In genomic region chr5:178331491-178331981, GRCh38 we compare ENCODE assay signal across 12 cellular contexts.
DNase-seq lines count a peak whose midpoint lies in the region; ATAC-seq, FAIRE-seq and TF ChIP-seq lines count a peak whose summit lies in the region.
"Had no signal": no experiment of that assay in that cellular context is flagged by ENCODE, and none has a peak within 500 bp of the region (broad histone marks: within the 10 kb centered on the region; RNA-seq: fewer than 3 reads in every experiment).

No MANE protein-coding gene starts in this region.

- intact Hi-C loops in natural killer cell (cut with micrococcal nuclease) = no loop called here

- CTCF ChIA-PET in RWPE1 (lab: Yijun Ruan, JAX) = interaction anchor here (0.6 to 0.9 kb wide), 2 partner anchors 52 to 97 kb away, joined by 3 to 6 read pairs; no protein-coding TSS in a partner anchor

- H3K9me3 Mint-ChIP-seq in natural killer cell = no peaks in the 10 kb centered on the region
- H3K9me3 Mint-ChIP-seq: activated T-helper 1 cell treated with anti-CD3 and anti-CD28 coated beads, Interleukin-12 subunit alpha, Interleukin-12 subunit beta, Interleukin-2, Interleukin-4 antibody, amounts not matched to agents 30 ng/mL and 10 ng/mL and 1 ng/mL, durations not matched to agents 14 hours and 24 hours and 36 hours; naive thymus-derived CD8-positive, alpha-beta T cell had no signal

- peak overlapping the region; percentile 91 for H3K27ac ChIP-seq in RWPE1

- TF ChIP-seq CTCF in RWPE1 (conservative IDR thresholded peaks at IDR 0.05; ENCODE audit: low read depth) (no peak), natural killer cell (IDR thresholded peaks at IDR 0.05) (no peak)

- DNase-seq in Ammon's horn (ENCODE audit: low spot score) = peak; percentile 93
- peak; percentile 27 for DNase-seq in RWPE1 (ENCODE audit: low spot score)
- peak; percentile 62 to 67 for DNase-seq in frontal cortex (ENCODE audit: low spot score in 2 of 2)
- peak; percentile 88 for DNase-seq in occipital lobe (lab: John Stamatoyannopoulos, UW)
- DNase-seq in activated naive CD4-positive, alpha-beta T cell (lab: John Stamatoyannopoulos, UW) = no peak
- no peak for DNase-seq in amniotic stem cell (lab: John Stamatoyannopoulos, UW)
- DNase-seq in NCI-H774 (lab: John Stamatoyannopoulos, UW) = no peak
- no peak for DNase-seq in natural killer cell
- DNase-seq: GOT3 had no signal

- H3K4me3 Mint-ChIP-seq in natural killer cell = no peak overlapping the region
- H3K4me3 Mint-ChIP-seq: activated T-helper 1 cell treated with anti-CD3 and anti-CD28 coated beads, Interleukin-12 subunit alpha, Interleukin-12 subunit beta, Interleukin-2, Interleukin-4 antibody, amounts not matched to agents 30 ng/mL and 10 ng/mL and 1 ng/mL, durations not matched to agents 14 hours and 24 hours and 36 hours; naive thymus-derived CD8-positive, alpha-beta T cell had no signal

- no peak for ATAC-seq in natural killer cell

- no peaks in the 10 kb centered on the region for H3K4me1 Mint-ChIP-seq in natural killer cell

- no peaks in the 10 kb centered on the region for H3K36me3 Mint-ChIP-seq in natural killer cell
- H3K36me3 Mint-ChIP-seq: naive thymus-derived CD8-positive, alpha-beta T cell had no signal

- POLR2A ChIA-PET in RWPE1 (lab: Yijun Ruan, JAX; ENCODE audit: low non-redundant PET) = no interaction called here

- H3K27ac Mint-ChIP-seq in natural killer cell = no peak overlapping the region
- H3K27ac Mint-ChIP-seq: activated T-helper 1 cell treated with anti-CD3 and anti-CD28 coated beads, Interleukin-12 subunit alpha, Interleukin-12 subunit beta, Interleukin-2, Interleukin-4 antibody, amounts not matched to agents 30 ng/mL and 10 ng/mL and 1 ng/mL, durations not matched to agents 14 hours and 24 hours and 36 hours had no signal

- no peak for FAIRE-seq in frontal cortex (lab: Jason Lieb, UNC)
- FAIRE-seq: HTR-8/SVneo had no signal

- H3K27me3 Mint-ChIP-seq in natural killer cell (ENCODE audit: low read depth in 2 of 2) = peaks cover 0 to 3% of the 10 kb centered on the region in 2 donors
- H3K27me3 Mint-ChIP-seq: naive thymus-derived CD8-positive, alpha-beta T cell had no signal

Comparison
In these comparisons a context has a peak if more than half of its experiments do, and no peak if none do; other contexts are left out.
1. DNase-seq: peak in Ammon's horn (single experiment), RWPE1 (single experiment), frontal cortex (2 of 2) and occipital lobe (single experiment); none in activated naive CD4-positive, alpha-beta T cell (0 of 4), amniotic stem cell (single experiment), NCI-H774 (single experiment) and natural killer cell (single experiment).